Comparison of ENCODE assay signal across 8 cellular contexts in genomic region chr3:182979103-182979697, GRCh38. TPM values are rescaled to one million over a fixed set of nuclear protein-coding genes. Genes with fewer than 3 reads are reported as not detected.
A peak's percentile ranks its signal among the peaks of the same experiment; 100 is the strongest.
DNase-seq lines count a peak whose midpoint lies in the region; ATAC-seq, FAIRE-seq and TF ChIP-seq lines count a peak whose summit lies in the region.

No MANE protein-coding gene starts in this region.

- FAIRE-seq in HepG2 (lab: Jason Lieb, UNC), result no peak

- CTCF ChIA-PET in CD4-positive, alpha-beta T cell (lab: Charles Lee), result no interaction called here
- CTCF ChIA-PET in HepG2 (lab: Yijun Ruan, JAX; ENCODE audit: low intra/inter-chr PET ratio, low total read pairs), result no interaction called here

- H3K4me2 ChIP-seq in HepG2 (ENCODE audit: low read depth, low read length), result peak overlapping the region; percentile 85

- no peak for ATAC-seq in CD4-positive, alpha-beta T cell (ENCODE audit: poor library complexity)
- ATAC-seq in HepG2 (peak; percentile 30), HG02970 (IDR thresholded peaks at IDR 0.05; ENCODE audit: low FRiP score, unreplicated experiment) (no peak)

- H3K27ac ChIP-seq in CD4-positive, alpha-beta T cell (ENCODE audit: low read depth, low read length), result no peak overlapping the region
- peak overlapping the region in 2 of 5 donors; percentile 76 to 97 for H3K27ac ChIP-seq in adrenal gland
- peak overlapping the region; percentile 61 for H3K27ac ChIP-seq in HepG2 (ENCODE audit: extremely low read length, insufficient read depth, low read length)
- H3K27ac ChIP-seq in transverse colon, result peak overlapping the region; percentile 92 to 96 (median 94)

- no peak overlapping the region for H2AFZ ChIP-seq in HepG2 (ENCODE audit: low read length)

- no peaks in the 10 kb centered on the region for H3K9me3 Mint-ChIP-seq in CD4-positive, alpha-beta T cell
- H3K9me3 Mint-ChIP-seq in IgD-negative memory B cell, result no peaks in the 10 kb centered on the region

- peak overlapping the region; percentile 97 for H3K4me3 Mint-ChIP-seq in CD4-positive, alpha-beta T cell
- H3K4me3 Mint-ChIP-seq in IgD-negative memory B cell, result peak overlapping the region; percentile 92 to 99 (median 95)

- intact Hi-C loops in CD4-positive, alpha-beta T cell (cut with DNase I, micrococcal nuclease), result loop anchor here in 1 of 2 experiments (10.0 kb wide), 1 partner anchor 1984 kb away; no protein-coding TSS in a partner anchor
- intact Hi-C loops in adrenal gland (cut with DNase I), result no loop called here
- intact Hi-C loops in HepG2 (cut with micrococcal nuclease; ENCODE audit: unreplicated experiment), result loop anchor here (10.0 kb wide), 1 partner anchor 264 kb away; no protein-coding TSS in a partner anchor
- intact Hi-C loops in transverse colon (cut with DNase I; ENCODE audit: low total_unique reads), result no loop called here

- H4K20me1 ChIP-seq in HepG2 (ENCODE audit: insufficient read depth, low read length), result peaks cover 6% of the 10 kb centered on the region

- TF ChIP-seq POLR2A in adrenal gland (IDR thresholded peaks at IDR 0.05) (no peak), HepG2 (IDR thresholded peaks at IDR 0.05; ENCODE audit: insufficient read depth in 1 of 2, low read depth in 2 of 2, low read length in 2 of 2) (no peak), transverse colon (IDR thresholded peaks at IDR 0.05) (no peak)

- H3K4me3 ChIP-seq in adrenal gland (peak overlapping the region in 3 of 4 donors; percentile 54 to 98 (median 75)), HepG2 (replicated peaks in 1 of 3; ENCODE audit: insufficient read depth in 1 of 3, low read depth in 2 of 3, low read length in 3 of 3) (peak overlapping the region; percentile 72 to 89 (median 85)), transverse colon (peak overlapping the region; percentile 88 to 100 (median 98))

- no peaks in the 10 kb centered on the region for H3K9me3 ChIP-seq in CD4-positive, alpha-beta T cell (ENCODE audit: control insufficient read depth, low read length)
- H3K9me3 ChIP-seq in adrenal gland (replicated peaks in 1 of 3) (no peaks in the 10 kb centered on the region), HepG2 (ENCODE audit: low read length) (no peaks in the 10 kb centered on the region), transverse colon (no peaks in the 10 kb centered on the region)

- H3K36me3 Mint-ChIP-seq in CD4-positive, alpha-beta T cell (ENCODE audit: low read depth), result peaks cover 9% of the 10 kb centered on the region
- H3K36me3 Mint-ChIP-seq in IgD-negative memory B cell, result no peaks in the 10 kb centered on the region

- WGBS in adrenal gland, 4 donors, result 2 to 4% (median 3%) methylated on average over 10 of the region's 10 CpGs
- 2% methylated on average over 10 of the region's 10 CpGs for WGBS in HepG2 (ENCODE audit: low lambda C conversion rate)
- WGBS in transverse colon (ENCODE audit: low coverage in 1 of 2), 2 donors, result 2 to 10% methylated on average over 10 of the region's 10 CpGs

- TSS peak; percentile 81 for BruUV-seq in HepG2 (replicated peaks; lab: Mats Ljungman, UMichigan)

- in situ Hi-C loops in HepG2 (cut with HindIII; ENCODE audit: extremely low pct_ligation_motif_present, low pct_unique_long_range_greater_than_20kb), result no loop called here
- in situ Hi-C loops in transverse colon (cut with MboI; ENCODE audit: low pct_ligation_motif_present in 1 of 4, low pct_unique_long_range_greater_than_20kb in 1 of 4, low sequenced_read_pairs in 3 of 4), result no loop called here

- H3K27ac Mint-ChIP-seq in CD4-positive, alpha-beta T cell, result peak overlapping the region; percentile 82
- peak overlapping the region; percentile 84 to 94 (median 85) for H3K27ac Mint-ChIP-seq in IgD-negative memory B cell

- H3K79me2 ChIP-seq in HepG2 (ENCODE audit: insufficient read depth, low read length), result peaks cover 48% of the 10 kb centered on the region

- POLR2A ChIA-PET in CD4-positive, alpha-beta T cell (lab: Charles Lee), result interaction anchor here (0.9 kb wide), 1 partner anchor 66 kb away, joined by 3 read pairs; no protein-coding TSS in a partner anchor
- POLR2A ChIA-PET in HepG2 (lab: Yijun Ruan, JAX), result interaction anchor here (1.6 kb wide), 1 partner anchor 9 kb away, joined by 10 read pairs; no protein-coding TSS in a partner anchor

- H3K36me3 ChIP-seq in adrenal gland (replicated peaks in 1 of 2) (no peaks in the 10 kb centered on the region), HepG2 (replicated peaks in 1 of 2; ENCODE audit: control insufficient read depth in 1 of 2, insufficient read depth in 2 of 2, low read length in 2 of 2) (no peaks in the 10 kb centered on the region), transverse colon (no peaks in the 10 kb centered on the region)

- peaks cover 47% of the 10 kb centered on the region for H3K4me1 Mint-ChIP-seq in CD4-positive, alpha-beta T cell (ENCODE audit: low read depth)
- peaks cover 12 to 24% (median 19%) of the 10 kb centered on the region in 3 donors for H3K4me1 Mint-ChIP-seq in IgD-negative memory B cell

- no peaks in the 10 kb centered on the region for H3K27me3 ChIP-seq in CD4-positive, alpha-beta T cell (ENCODE audit: control insufficient read depth, insufficient read depth, low read length)
- no peaks in the 10 kb centered on the region for H3K27me3 ChIP-seq in adrenal gland
- no peaks in the 10 kb centered on the region for H3K27me3 ChIP-seq in HepG2 (ENCODE audit: control insufficient read depth in 1 of 2, insufficient read depth in 2 of 2, low read length in 2 of 2)
- H3K27me3 ChIP-seq in transverse colon, result no peaks in the 10 kb centered on the region

- TF ChIP-seq EP300 in HepG2 (IDR thresholded peaks at IDR 0.05; ENCODE audit: low read depth in 2 of 2, low read length in 2 of 2) (no peak), HepG2 (CRISPR knock-in tag; IDR thresholded peaks at IDR 0.05; ENCODE audit: borderline replicate concordance) (no peak), transverse colon (IDR thresholded peaks at IDR 0.05; ENCODE audit: low read depth) (no peak)

- TF ChIP-seq CTCF in CD4-positive, alpha-beta T cell (IDR thresholded peaks at IDR 0.05), result no peak
- TF ChIP-seq CTCF in adrenal gland (IDR thresholded peaks at IDR 0.05), result no peak
- TF ChIP-seq CTCF in HepG2 (CRISPR knock-in tag; IDR thresholded peaks at IDR 0.05), result no peak
- no peak for TF ChIP-seq CTCF in transverse colon (IDR thresholded peaks at IDR 0.05)

- peak overlapping the region; percentile 77 for H3K9ac ChIP-seq in HepG2 (ENCODE audit: insufficient read depth, low read depth, low read length)

- no peak for DNase-seq in CD4-positive, alpha-beta T cell
- no peak for DNase-seq in adrenal gland
- DNase-seq in HepG2 (ENCODE audit: low spot score), result peak; percentile 39
- DNase-seq in transverse colon, result no peak
- no peak for DNase-seq in middle frontal gyrus (ENCODE audit: extremely low spot score, low spot score)
- DNase-seq in iPS-NIHi7 (ENCODE audit: extremely low spot score), result no peak

- H3K4me1 ChIP-seq in adrenal gland (replicated peaks in 1 of 2) (peaks cover 13 to 26% of the 10 kb centered on the region in 2 donors), HepG2 (ENCODE audit: insufficient read depth, low read length) (peaks cover 40% of the 10 kb centered on the region), transverse colon (peaks cover 10 to 30% (median 15%) of the 10 kb centered on the region in 4 donors)

- no peaks in the 10 kb centered on the region for H3K27me3 Mint-ChIP-seq in CD4-positive, alpha-beta T cell
- no peaks in the 10 kb centered on the region for H3K27me3 Mint-ChIP-seq in IgD-negative memory B cell

- no peak for TF ChIP-seq RAD21 in HepG2 (CRISPR knock-in tag; IDR thresholded peaks at IDR 0.05)

RNA-seq across cellular contexts. Expression of gene DCUN1D1, which starts 1.1 kb away (rescaled TPM):
- total RNA-seq in CD4-positive, alpha-beta T cell, result 10 to 100 TPM; 35.4 to 38.9 TPM
- polyA plus RNA-seq in IgD-negative memory B cell (20.8 TPM), adrenal gland (10 to 100 TPM in 1 of 3 donors, 1 to 10 TPM in 2; 5.5 to 37.7 (median 7.9) TPM), HepG2 (2011; rRNA removed) (6.2 and 10.5 TPM in 2 replicates)
- total RNA-seq in adrenal gland (10 to 100 TPM; 12.7 to 51.9 (median 34.2) TPM), HepG2 (2016; rRNA removed; fragmentation: Illumina TruSeq; extraction: Trizol) (39.7 and 66.9 TPM in 2 replicates), transverse colon (10 to 100 TPM; 20.5 to 31.4 (median 27.4) TPM)
- 8.8 and 11.8 TPM in 2 replicates for total RNA-seq in HepG2 (2016; cell fraction: cytosol; rRNA removed; fragmentation: Illumina TruSeq; extraction: Trizol; ENCODE audit: low read depth)
- 39.2 and 73.4 TPM in 2 replicates for total RNA-seq in HepG2 (2016; cell fraction: insoluble cytoplasmic fraction; rRNA removed; fragmentation: Illumina TruSeq; extraction: Trizol)
- 21.6 and 37.2 TPM in 2 replicates for total RNA-seq in HepG2 (2016; cell fraction: membrane; rRNA removed; fragmentation: Illumina TruSeq; extraction: Trizol)
- 16.0 and 21.7 TPM in 2 replicates for total RNA-seq in HepG2 (2016; cell fraction: nucleus; rRNA removed; fragmentation: Illumina TruSeq; extraction: Trizol)
- 2.1 and 4.5 TPM in 2 replicates for polyA plus RNA-seq in HepG2 (2011; cell fraction: cytosol; rRNA removed)
- 3.3 and 5.6 TPM in 2 replicates for polyA plus RNA-seq in HepG2 (2011; cell fraction: nucleus; rRNA removed)
- 12.7 and 12.8 TPM in 2 replicates for polyA plus RNA-seq in HepG2 (2012)
- polyA plus RNA-seq in HepG2 (2016; cell fraction: cytosol; fragmentation: Illumina TruSeq; extraction: Trizol; ENCODE audit: low read depth), result 8.6 and 9.2 TPM in 2 replicates
- polyA plus RNA-seq in HepG2 (2016; cell fraction: insoluble cytoplasmic fraction; fragmentation: Illumina TruSeq; extraction: Trizol; ENCODE audit: low read depth), result 36.8 and 40.1 TPM in 2 replicates
- 14.1 and 15.5 TPM in 2 replicates for polyA plus RNA-seq in HepG2 (2016; cell fraction: membrane; fragmentation: Illumina TruSeq; extraction: Trizol; ENCODE audit: low read depth)
- 14.8 and 21.0 TPM in 2 replicates for polyA plus RNA-seq in HepG2 (2016; cell fraction: nucleus; fragmentation: Illumina TruSeq; extraction: Trizol; ENCODE audit: insufficient read depth, low read depth)
- polyA minus RNA-seq in HepG2 (2011; rRNA and poly(A)+ RNA removed; ENCODE audit: low replicate concordance), result 6.2 and 25.5 TPM in 2 replicates
- 17.4 and 25.9 TPM in 2 replicates for polyA minus RNA-seq in HepG2 (2011; cell fraction: cytosol; rRNA and poly(A)+ RNA removed)
- 19.4 and 20.2 TPM in 2 replicates for polyA minus RNA-seq in HepG2 (2011; cell fraction: nucleus; rRNA and poly(A)+ RNA removed)
